ENCODE assay signal across 43 cellular contexts in the genomic region with DNA sequence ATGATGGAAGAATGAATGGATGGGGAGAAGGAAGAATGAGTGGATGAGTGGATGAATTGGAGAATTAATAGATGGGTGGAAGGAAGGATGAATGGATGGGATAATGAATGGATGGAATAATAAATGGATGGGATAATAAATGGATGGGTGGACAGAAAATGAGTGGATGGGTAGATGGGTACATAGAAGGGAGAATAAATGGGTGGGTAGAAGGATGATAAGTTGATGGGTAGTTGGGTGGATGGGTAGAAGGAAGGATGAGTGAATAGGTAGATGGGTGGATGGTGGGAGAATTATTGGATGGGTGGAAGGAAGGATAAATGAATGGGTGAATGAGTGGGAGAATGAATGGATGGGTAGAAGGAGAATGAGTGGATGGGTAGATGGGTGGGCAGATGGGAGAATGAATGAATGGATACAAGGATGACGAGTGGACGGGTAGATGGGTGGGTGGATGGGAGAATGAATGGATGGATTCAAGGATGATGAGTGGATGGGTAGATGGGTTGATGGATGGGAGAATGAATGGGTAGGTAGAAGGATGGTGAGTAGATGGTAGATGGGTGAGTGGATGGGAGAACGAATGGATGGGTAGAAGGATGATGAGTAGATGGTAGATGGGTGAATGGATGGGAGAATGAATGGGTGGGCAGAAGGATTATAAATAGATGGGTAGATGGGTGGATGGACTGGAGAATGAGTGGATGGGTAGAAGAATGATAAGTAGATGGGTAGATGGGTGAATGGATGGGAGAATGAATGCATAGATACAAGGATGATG. TPM values are rescaled to one million over a fixed set of nuclear protein-coding genes. Genes with fewer than 3 reads are reported as not detected.
"Had no signal": no experiment of that assay in that cellular context is flagged by ENCODE, and none has a peak within 500 bp of the region (broad histone marks: within the 10 kb centered on the region; RNA-seq: fewer than 3 reads in every experiment).

No MANE protein-coding gene starts in this region.

- H3K27me3 Mint-ChIP-seq: brain; central memory CD8-positive, alpha-beta T cell had no signal

- ATAC-seq: activated naive CD4-positive, alpha-beta T cell treated with anti-CD3 and anti-CD28 coated beads, Interleukin-2, amount 50 U/mL, for 72 hours; activated naive CD8-positive, alpha-beta T cell treated with anti-CD3 and anti-CD28 coated beads, Interleukin-2, amount 50 U/mL, for 24 hours; activated T-cell treated with anti-CD3 and anti-CD28 coated beads, Interleukin-2, amount 50 U/mL, for 4 hours; activated T-cell treated with anti-CD3 and anti-CD28 coated beads, Interleukin-2, amount 50 U/mL, for 72 hours; activated T-helper 17 cell treated with anti-CD3 and anti-CD28 coated beads, Interleukin-2, amount 50 U/mL, for 72 hours; body of pancreas had no signal

- H3K4me1 Mint-ChIP-seq: activated naive CD4-positive, alpha-beta T cell treated with anti-CD3 and anti-CD28 coated beads, Interleukin-2, amount 10 ng/mL, durations not matched to agents 7 days and 5 days; activated naive CD4-positive, alpha-beta T cell treated with anti-CD3 and anti-CD28 coated beads, Interleukin-2, amount 50 U/mL, for 24 hours; activated naive CD8-positive, alpha-beta T cell treated with anti-CD3 and anti-CD28 coated beads for 36 hours; activated naive CD8-positive, alpha-beta T cell treated with anti-CD3 and anti-CD28 coated beads, Interleukin-2, amount 10 ng/mL, durations not matched to agents 7 days and 5 days; activated T-helper 17 cell treated with anti-CD3 and anti-CD28 coated beads, Interleukin-2, amount 50 U/mL, for 72 hours; brain; central memory CD8-positive, alpha-beta T cell had no signal

- H3K27ac Mint-ChIP-seq: activated naive CD4-positive, alpha-beta T cell treated with anti-CD3 and anti-CD28 coated beads for 36 hours; activated naive CD4-positive, alpha-beta T cell treated with anti-CD3 and anti-CD28 coated beads, Interleukin-2, amount 10 ng/mL, durations not matched to agents 7 days and 5 days; activated naive CD4-positive, alpha-beta T cell treated with anti-CD3 and anti-CD28 coated beads, Interleukin-2, amount 50 U/mL, for 24 hours; activated naive CD4-positive, alpha-beta T cell treated with anti-CD3 and anti-CD28 coated beads, Interleukin-2, amount 50 U/mL, for 72 hours; activated naive CD8-positive, alpha-beta T cell; activated naive CD8-positive, alpha-beta T cell treated with anti-CD3 and anti-CD28 coated beads for 36 hours; activated naive CD8-positive, alpha-beta T cell treated with anti-CD3 and anti-CD28 coated beads, Interleukin-2, amount 10 ng/mL, durations not matched to agents 7 days and 5 days; activated naive CD8-positive, alpha-beta T cell treated with anti-CD3 and anti-CD28 coated beads, Interleukin-2, amount 50 U/mL, for 24 hours; activated T-cell treated with anti-CD3 and anti-CD28 coated beads, Interleukin-2, amount 50 U/mL, for 24 hours; activated T-cell treated with anti-CD3 and anti-CD28 coated beads, Interleukin-2, amount 50 U/mL, for 72 hours; activated T-helper 1 cell treated with anti-CD3 and anti-CD28 coated beads, Interleukin-12 subunit alpha, Interleukin-12 subunit beta, Interleukin-2, Interleukin-4 antibody, amounts not matched to agents 30 ng/mL and 10 ng/mL and 1 ng/mL, durations not matched to agents 14 hours and 24 hours and 36 hours; activated T-helper 17 cell treated with anti-CD3 and anti-CD28 coated beads, Interleukin-2, amount 50 U/mL, for 72 hours; activated T-helper 2 cell treated with anti-CD3 and anti-CD28 coated beads, Interferon-gamma antibody, Interleukin-2, Interleukin-4, amounts not matched to agents 10 μg/mL and 5 μg/mL and 100 μg/mL, durations not matched to agents 14 hours and 24 hours and 36 hours; brain had no signal

- H3K27me3 ChIP-seq: adrenal gland, ascending aorta, brain microvascular endothelial cell had no signal

- H3K36me3 Mint-ChIP-seq: activated naive CD4-positive, alpha-beta T cell treated with anti-CD3 and anti-CD28 coated beads, Interleukin-2, amount 10 ng/mL, durations not matched to agents 7 days and 5 days; activated naive CD4-positive, alpha-beta T cell treated with anti-CD3 and anti-CD28 coated beads, Interleukin-2, amount 50 U/mL, for 24 hours; activated naive CD4-positive, alpha-beta T cell treated with anti-CD3 and anti-CD28 coated beads, Interleukin-2, amount 50 U/mL, for 72 hours; activated naive CD8-positive, alpha-beta T cell; activated naive CD8-positive, alpha-beta T cell treated with anti-CD3 and anti-CD28 coated beads for 36 hours; activated naive CD8-positive, alpha-beta T cell treated with anti-CD3 and anti-CD28 coated beads, Interleukin-2, amount 10 ng/mL, durations not matched to agents 7 days and 5 days had no signal

- FAIRE-seq: astrocyte, bronchial epithelial cell had no signal

- H3K9me3 ChIP-seq: adrenal gland, ascending aorta, body of pancreas, breast epithelium had no signal

- DNase-seq: activated effector memory CD4-positive, alpha-beta T cell treated with anti-CD3 and anti-CD28 coated beads, Interleukin-2, amount 50 U/mL, for 16 hours; activated effector memory CD4-positive, alpha-beta T cell treated with Interleukin-2 at 50 U/mL for 16 hours; activated gamma-delta T cell; activated gamma-delta T cell treated with Interleukin-2 at 50 U/mL for 16 hours; activated naive CD4-positive, alpha-beta T cell; activated naive CD4-positive, alpha-beta T cell treated with anti-CD3 and anti-CD28 coated beads for 36 hours; activated naive CD4-positive, alpha-beta T cell treated with anti-CD3 and anti-CD28 coated beads, Interleukin-2, amount 10 ng/mL, durations not matched to agents 7 days and 5 days; activated naive CD4-positive, alpha-beta T cell treated with anti-CD3 and anti-CD28 coated beads, Interleukin-2, amount 50 U/mL, for 16 hours; activated naive CD4-positive, alpha-beta T cell treated with Interleukin-2 at 50 U/mL for 16 hours; activated naive CD8-positive, alpha-beta T cell treated with anti-CD3 and anti-CD28 coated beads for 36 hours; activated naive CD8-positive, alpha-beta T cell treated with anti-CD3 and anti-CD28 coated beads, Interleukin-2, amount 10 ng/mL, durations not matched to agents 7 days and 5 days; activated naive CD8-positive, alpha-beta T cell treated with anti-CD3 and anti-CD28 coated beads, Interleukin-2, amount 50 U/mL, for 24 hours; activated T-cell treated with anti-CD3 and anti-CD28 coated beads, Interleukin-2, amount 50 U/mL, for 1 hour; activated T-cell treated with anti-CD3 and anti-CD28 coated beads, Interleukin-2, amount 50 U/mL, for 24 hours; activated T-cell treated with anti-CD3 and anti-CD28 coated beads, Interleukin-2, amount 50 U/mL, for 4 hours; activated T-cell treated with anti-CD3 and anti-CD28 coated beads, Interleukin-2, amount 50 U/mL, for 48 hours; activated T-cell treated with anti-CD3 and anti-CD28 coated beads, Interleukin-2, amount 50 U/mL, for 72 hours; adrenal gland; amniotic stem cell; amygdala; anterior cingulate cortex; aorta; body of pancreas; brain microvascular endothelial cell; caudate nucleus; central memory CD4-positive, alpha-beta T cell; cerebellar nuclear complex had no signal

- H3K4me1 ChIP-seq: adrenal gland, ascending aorta, body of pancreas, breast epithelium had no signal

- H3K36me3 ChIP-seq: adrenal gland, ascending aorta, brain microvascular endothelial cell, breast epithelium, cardiac muscle cell had no signal

- H3K4me3 ChIP-seq: adrenal gland, ascending aorta, body of pancreas, breast epithelium, cardiac muscle cell had no signal

- H3K4me3 Mint-ChIP-seq: activated naive CD4-positive, alpha-beta T cell treated with anti-CD3 and anti-CD28 coated beads for 36 hours; activated naive CD4-positive, alpha-beta T cell treated with anti-CD3 and anti-CD28 coated beads, Interleukin-2, amount 10 ng/mL, durations not matched to agents 7 days and 5 days; activated naive CD4-positive, alpha-beta T cell treated with anti-CD3 and anti-CD28 coated beads, Interleukin-2, amount 50 U/mL, for 24 hours; activated naive CD8-positive, alpha-beta T cell; activated naive CD8-positive, alpha-beta T cell treated with anti-CD3 and anti-CD28 coated beads for 36 hours; activated naive CD8-positive, alpha-beta T cell treated with anti-CD3 and anti-CD28 coated beads, Interleukin-2, amount 10 ng/mL, durations not matched to agents 7 days and 5 days; activated naive CD8-positive, alpha-beta T cell treated with anti-CD3 and anti-CD28 coated beads, Interleukin-2, amount 50 U/mL, for 24 hours; activated T-cell treated with anti-CD3 and anti-CD28 coated beads, Interleukin-2, amount 50 U/mL, for 24 hours; activated T-cell treated with anti-CD3 and anti-CD28 coated beads, Interleukin-2, amount 50 U/mL, for 4 hours; activated T-cell treated with anti-CD3 and anti-CD28 coated beads, Interleukin-2, amount 50 U/mL, for 72 hours; activated T-helper 1 cell treated with anti-CD3 and anti-CD28 coated beads, Interleukin-12 subunit alpha, Interleukin-12 subunit beta, Interleukin-2, Interleukin-4 antibody, amounts not matched to agents 30 ng/mL and 10 ng/mL and 1 ng/mL, durations not matched to agents 14 hours and 24 hours and 36 hours; activated T-helper 17 cell treated with anti-CD3 and anti-CD28 coated beads, Interleukin-2, amount 50 U/mL, for 72 hours; brain; central memory CD8-positive, alpha-beta T cell had no signal

- H3K27ac ChIP-seq: adrenal gland, ascending aorta, body of pancreas, brain microvascular endothelial cell, breast epithelium, cardiac muscle cell had no signal

- H3K9me3 Mint-ChIP-seq: activated naive CD4-positive, alpha-beta T cell treated with anti-CD3 and anti-CD28 coated beads, Interleukin-2, amount 50 U/mL, for 24 hours; activated T-cell treated with anti-CD3 and anti-CD28 coated beads, Interleukin-2, amount 50 U/mL, for 4 hours; activated T-helper 1 cell treated with anti-CD3 and anti-CD28 coated beads, Interleukin-12 subunit alpha, Interleukin-12 subunit beta, Interleukin-2, Interleukin-4 antibody, amounts not matched to agents 30 ng/mL and 10 ng/mL and 1 ng/mL, durations not matched to agents 14 hours and 24 hours and 36 hours; activated T-helper 17 cell treated with anti-CD3 and anti-CD28 coated beads, Interleukin-2, amount 50 U/mL, for 72 hours; activated T-helper 2 cell treated with anti-CD3 and anti-CD28 coated beads, Interferon-gamma antibody, Interleukin-2, Interleukin-4, amounts not matched to agents 10 μg/mL and 5 μg/mL and 100 μg/mL, durations not matched to agents 14 hours and 24 hours and 36 hours; central memory CD8-positive, alpha-beta T cell had no signal

RNA-seq across cellular contexts. Expression of a gene that starts 15.9 kb away (rescaled TPM):
- total RNA-seq: activated naive CD4-positive, alpha-beta T cell treated with anti-CD3 and anti-CD28 coated beads for 36 hours; activated naive CD8-positive, alpha-beta T cell treated with anti-CD3 and anti-CD28 coated beads for 36 hours; activated naive CD8-positive, alpha-beta T cell treated with anti-CD3 and anti-CD28 coated beads, Interleukin-2, amount 10 ng/mL, durations not matched to agents 7 days and 5 days; activated T-cell treated with anti-CD3 and anti-CD28 coated beads, Interleukin-2, amount 50 U/mL, for 4 hours; activated T-cell treated with anti-CD3 and anti-CD28 coated beads, Interleukin-2, amount 50 U/mL, for 72 hours; activated T-helper 1 cell treated with anti-CD3 and anti-CD28 coated beads, Interleukin-12 subunit alpha, Interleukin-12 subunit beta, Interleukin-2, Interleukin-4 antibody, amounts not matched to agents 30 ng/mL and 10 ng/mL and 1 ng/mL, durations not matched to agents 14 hours and 24 hours and 36 hours; activated T-helper 17 cell treated with anti-CD3 and anti-CD28 coated beads, Interleukin-2, amount 50 U/mL, for 72 hours; activated T-helper 2 cell treated with anti-CD3 and anti-CD28 coated beads, Interferon-gamma antibody, Interleukin-2, Interleukin-4, amounts not matched to agents 10 μg/mL and 5 μg/mL and 100 μg/mL, durations not matched to agents 14 hours and 24 hours and 36 hours; adrenal gland; aorta; ascending aorta; astrocyte; body of pancreas; breast epithelium; bronchial epithelial cell; cardiac septum; chondrocyte had no signal
- polyA plus RNA-seq: adipose tissue, aorta, cardiac muscle cell had no signal
